ENCODE assay signal across 10 cellular contexts in genomic region chr1:45843474-45843905, GRCh38. TPM values are rescaled to one million over a fixed set of nuclear protein-coding genes. Genes with fewer than 3 reads are reported as not detected.
A peak's percentile ranks its signal among the peaks of the same experiment; 100 is the strongest.
DNase-seq lines count a peak whose midpoint lies in the region; ATAC-seq and TF ChIP-seq lines count a peak whose summit lies in the region.
"Had no signal": no experiment of that assay in that cellular context is flagged by ENCODE, and none has a peak within 500 bp of the region (broad histone marks: within the 10 kb centered on the region; RNA-seq: fewer than 3 reads in every experiment).

No MANE protein-coding gene starts in this region.

- H3K36me3 Mint-ChIP-seq in nephron progenitor cell (ENCODE audit: low read depth) = peaks cover 29% of the 10 kb centered on the region

- CTCF ChIA-PET in HEK293T (lab: Yijun Ruan, JAX) = interaction anchor here (0.7 kb wide), 1 partner anchor 31 kb away, joined by 3 read pairs; no protein-coding TSS in a partner anchor

- TF ChIP-seq POLR2A in right lobe of liver (IDR thresholded peaks at IDR 0.05) = no peak

- H3K36me3 ChIP-seq in adipocyte (ENCODE audit: control insufficient read depth, insufficient read depth, low read length, severe bottlenecking) (no peaks in the 10 kb centered on the region), right lobe of liver (no peaks in the 10 kb centered on the region)

- no peak overlapping the region for H3K27ac Mint-ChIP-seq in nephron progenitor cell

- POLR2A ChIA-PET in HEK293T (lab: Yijun Ruan, JAX) = no interaction called here

- H3K4me1 Mint-ChIP-seq in nephron progenitor cell = no peaks in the 10 kb centered on the region

- H3K4me3 Mint-ChIP-seq in nephron progenitor cell = no peak overlapping the region

- H3K9me3 Mint-ChIP-seq in nephron progenitor cell = peaks cover 7% of the 10 kb centered on the region

- no peak overlapping the region for H3K9ac ChIP-seq in adipocyte (ENCODE audit: low read length)

- H3K27me3 Mint-ChIP-seq in nephron progenitor cell (ENCODE audit: low read depth, poor library complexity) = peaks cover 3% of the 10 kb centered on the region

- DNase-seq in ELR (ENCODE audit: low read depth) = peak; percentile 58
- DNase-seq in LNCaP clone FGC (ENCODE audit: low read depth) = no peak
- DNase-seq in adipocyte (ENCODE audit: low read depth) = peak; percentile 67
- DNase-seq in right lobe of liver = no peak
- DNase-seq in nephron progenitor cell = no peak
- DNase-seq in DMS153 (lab: John Stamatoyannopoulos, UW) = no peak
- no peak for DNase-seq in HEK293T (ENCODE audit: extremely low spot score)

- ATAC-seq in right lobe of liver (peak in 3 of 4 donors; percentile 36 to 59 (median 59)), HG03139 (IDR thresholded peaks at IDR 0.05; ENCODE audit: unreplicated experiment) (no peak)
- ATAC-seq: Panc1 had no signal

- TF ChIP-seq CTCF in LNCaP clone FGC (IDR thresholded peaks at IDR 0.05; ENCODE audit: control insufficient read depth, extremely low read depth, insufficient read depth) (peak; percentile 24; the same call in 1 of the 2 replicates), right lobe of liver (IDR thresholded peaks at IDR 0.05) (peak; percentile 13 to 41 (median 26)), nephron progenitor cell (IDR thresholded peaks at IDR 0.05) (no peak)

- H3K4me1 ChIP-seq in adipocyte (ENCODE audit: control insufficient read depth, insufficient read depth, low read length) (peaks cover 17% of the 10 kb centered on the region), right lobe of liver (no peaks in the 10 kb centered on the region)

- no peak overlapping the region for H3K27ac ChIP-seq in right lobe of liver
- H3K27ac ChIP-seq: skin epidermis had no signal

- H3K27me3 ChIP-seq in adipocyte (replicated peaks; ENCODE audit: control insufficient read depth, insufficient read depth, low read length) = no peaks in the 10 kb centered on the region
- no peaks in the 10 kb centered on the region for H3K27me3 ChIP-seq in right lobe of liver

- H3K4me3 ChIP-seq in LNCaP clone FGC (ENCODE audit: low read depth, low read length) = no peak overlapping the region
- no peak overlapping the region for H3K4me3 ChIP-seq in adipocyte (ENCODE audit: low read length)
- no peak overlapping the region for H3K4me3 ChIP-seq in right lobe of liver
- H3K4me3 ChIP-seq: skin epidermis had no signal

- H3K9me3 ChIP-seq in adipocyte (ENCODE audit: control insufficient read depth, low read length) (no peaks in the 10 kb centered on the region), right lobe of liver (no peaks in the 10 kb centered on the region)

- intact Hi-C loops in right lobe of liver (cut with DNase I) = no loop called here

TF ChIP-seq in HEK293T, 16 proteins besides CTCF, POLR2A, EP300 and RAD21:
- TF ChIP-seq SUZ12 (IDR thresholded peaks at IDR 0.05) = no peak
- no peak for TF ChIP-seq ELF4 (IDR thresholded peaks at IDR 0.05)
- no peak for TF ChIP-seq LEF1 (IDR thresholded peaks at IDR 0.05; ENCODE audit: borderline replicate concordance)
- TF ChIP-seq FOXK2 (IDR thresholded peaks at IDR 0.05) = no peak
- TF ChIP-seq FOXM1 (IDR thresholded peaks at IDR 0.05; ENCODE audit: borderline replicate concordance) = no peak
- no peak for TF ChIP-seq NFRKB (IDR thresholded peaks at IDR 0.05)
TF ChIP-seq in HEK293T: peak in this region for 0.

RNA-seq across cellular contexts. Expression of gene MAST2, which starts 40.1 kb away (rescaled TPM):
- total RNA-seq in right lobe of liver = 10 to 100 TPM in 5 of 6 experiments, 1 to 10 TPM in 1; 9.9 to 14.9 (median 12.3) TPM

Comparison
In these comparisons a context has a peak if more than half of its experiments do, and no peak if none do; other contexts are left out.
1. DNase-seq: peak in ELR (single experiment) and adipocyte (single experiment); none in LNCaP clone FGC (single experiment), right lobe of liver (0 of 3), nephron progenitor cell (single experiment), DMS153 (single experiment) and HEK293T (single experiment).